ENCODE assay signal across 10 cellular contexts in the genomic region with DNA sequence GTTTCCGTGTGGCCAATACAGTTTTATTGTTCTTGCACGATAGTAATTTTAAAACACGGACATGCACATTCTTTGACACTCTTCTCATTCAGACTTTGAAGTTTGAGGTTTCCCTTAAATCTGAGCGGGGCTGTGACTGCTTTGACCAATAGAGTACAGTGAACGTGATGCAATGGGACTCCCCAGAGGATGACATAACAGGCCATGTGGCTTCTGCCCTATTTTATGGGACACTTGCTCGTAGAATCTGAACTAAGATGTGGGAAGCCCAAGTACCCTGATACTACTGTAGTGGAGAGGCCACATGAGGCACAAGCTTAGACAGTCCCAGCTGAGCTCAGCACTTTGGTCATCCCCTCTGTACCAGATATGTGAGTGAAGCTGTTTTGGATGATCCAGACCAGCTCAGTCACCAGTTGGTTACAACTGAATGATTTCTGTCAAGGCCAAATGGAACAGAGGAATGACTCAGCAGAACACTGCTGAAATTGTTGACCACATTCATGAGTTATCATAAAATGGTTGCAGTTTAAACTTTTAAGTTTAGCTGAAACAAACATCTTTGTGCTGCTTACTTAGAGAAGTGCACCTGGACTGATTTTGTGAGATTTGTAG.
A peak's percentile ranks its signal among the peaks of the same experiment; 100 is the strongest.
DNase-seq lines count a peak whose midpoint lies in the region; ATAC-seq and TF ChIP-seq lines count a peak whose summit lies in the region.
"Had no signal": no experiment of that assay in that cellular context is flagged by ENCODE, and none has a peak within 500 bp of the region (broad histone marks: within the 10 kb centered on the region; RNA-seq: fewer than 3 reads in every experiment).

No MANE protein-coding gene starts in this region.

- H3K79me2 ChIP-seq in fibroblast of lung (ENCODE audit: control insufficient read depth, insufficient read depth, low read length): no peaks in the 10 kb centered on the region

- H3K4me2 ChIP-seq in fibroblast of lung (ENCODE audit: extremely low read depth, insufficient read depth, low read length): peak overlapping the region; percentile 32

- peak; percentile 50 for DNase-seq in AG09309 (ENCODE audit: low read depth)
- peak; percentile 35 for DNase-seq in HT1080 (ENCODE audit: low read depth)
- peak; percentile 75 to 78 for DNase-seq in fibroblast of lung (ENCODE audit: low read depth in 2 of 2)
- DNase-seq in suprapubic skin (ENCODE audit: low spot score in 2 of 2): no peak
- DNase-seq in NOMO-1 (lab: John Stamatoyannopoulos, UW; ENCODE audit: unreplicated experiment in 2 of 2): no peak
- DNase-seq in NAMALWA (ENCODE audit: low spot score): no peak
- DNase-seq in activated effector memory CD4-positive, alpha-beta T cell treated with anti-CD3 and anti-CD28 coated beads, Interleukin-2, amount 50 U/mL, for 16 hours: no peak
- DNase-seq: immature natural killer cell had no signal

- no peaks in the 10 kb centered on the region for H4K20me1 ChIP-seq in fibroblast of lung (ENCODE audit: control insufficient read depth, extremely low read depth, insufficient read depth, low read length)

- H3K9me3 ChIP-seq in fibroblast of lung (ENCODE audit: control insufficient read depth, insufficient read depth, low read depth, low read length) (no peaks in the 10 kb centered on the region), suprapubic skin (no peaks in the 10 kb centered on the region)

- H3K36me3 ChIP-seq in fibroblast of lung (ENCODE audit: control insufficient read depth, insufficient read depth, low read length) (no peaks in the 10 kb centered on the region), suprapubic skin (no peaks in the 10 kb centered on the region)

- H3K27ac ChIP-seq in fibroblast of lung (ENCODE audit: insufficient read depth, low read length) (no peak overlapping the region), suprapubic skin (no peak overlapping the region)

- 91% methylated on average over 6 of the region's 6 CpGs for WGBS in suprapubic skin

- H3K4me1 ChIP-seq in fibroblast of lung (ENCODE audit: control insufficient read depth, extremely low read depth, insufficient read depth, low read length): no peaks in the 10 kb centered on the region
- no peaks in the 10 kb centered on the region for H3K4me1 ChIP-seq in suprapubic skin

- TF ChIP-seq POLR2A in suprapubic skin (IDR thresholded peaks at IDR 0.05): no peak

- TF ChIP-seq CTCF in AG09309 (IDR thresholded peaks at IDR 0.05; ENCODE audit: control insufficient read depth, insufficient read depth, low read depth, low read length, missing control alignments) (no peak), fibroblast of lung (conservative IDR thresholded peaks at IDR 0.05 in 1 of 2, IDR thresholded peaks at IDR 0.05 in 1 of 2; ENCODE audit: low read depth in 1 of 2, low read length in 2 of 2) (no peak), suprapubic skin (IDR thresholded peaks at IDR 0.05) (no peak)

- TF ChIP-seq EP300 in suprapubic skin (IDR thresholded peaks at IDR 0.05): no peak

- no peaks in the 10 kb centered on the region for H3K27me3 ChIP-seq in fibroblast of lung (ENCODE audit: control insufficient read depth, insufficient read depth, low read length)
- no peaks in the 10 kb centered on the region for H3K27me3 ChIP-seq in suprapubic skin

- H3K4me3 ChIP-seq in AG09309 (ENCODE audit: control insufficient read depth, low read depth, low read length) (no peak overlapping the region), fibroblast of lung (replicated peaks in 1 of 4; ENCODE audit: control extremely low read depth in 1 of 4, insufficient read depth in 1 of 4, low read depth in 3 of 4, low read length in 4 of 4) (no peak overlapping the region), suprapubic skin (no peak overlapping the region)

- no peak overlapping the region for H3K9ac ChIP-seq in fibroblast of lung (ENCODE audit: insufficient read depth, low read length)

- peak; percentile 54 for ATAC-seq in GM21390 (IDR thresholded peaks at IDR 0.05; ENCODE audit: unreplicated experiment)
- ATAC-seq: Panc1 had no signal

- H2AFZ ChIP-seq in fibroblast of lung (ENCODE audit: low read length): peak overlapping the region; percentile 65

Comparison
In these comparisons a context has a peak if more than half of its experiments do, and no peak if none do; other contexts are left out.
1. DNase-seq: peak in AG09309 (single experiment), HT1080 (single experiment) and fibroblast of lung (2 of 2); none in suprapubic skin (0 of 2), NOMO-1 (0 of 2), NAMALWA (single experiment) and activated effector memory CD4-positive, alpha-beta T cell treated with anti-CD3 and anti-CD28 coated beads, Interleukin-2, amount 50 U/mL, for 16 hours (single experiment).